Comparison of ENCODE assay signal across 13 cellular contexts in genomic region chr11:122491486-122491885, GRCh38.
DNase-seq lines count a peak whose midpoint lies in the region; ATAC-seq and TF ChIP-seq lines count a peak whose summit lies in the region.
"Had no signal": no experiment of that assay in that cellular context is flagged by ENCODE, and none has a peak within 500 bp of the region (broad histone marks: within the 10 kb centered on the region; RNA-seq: fewer than 3 reads in every experiment).

No MANE protein-coding gene starts in this region.

- no peaks in the 10 kb centered on the region for H3K27me3 Mint-ChIP-seq in nephron (ENCODE audit: low read depth)
- peaks cover 2% of the 10 kb centered on the region for H3K27me3 Mint-ChIP-seq in activated CD8-positive, alpha-beta T cell treated with anti-CD3 and anti-CD28 coated beads, Interleukin-2, amount 10 ng/mL, durations not matched to agents 7 days and 5 days (ENCODE audit: low read depth)

- POLR2A ChIA-PET in activated CD8-positive, alpha-beta T cell treated with anti-CD3 and anti-CD28 coated beads, Interleukin-2, amount 10 ng/mL, durations not matched to agents 7 days and 5 days (lab: Charles Lee), result no interaction called here

- peak overlapping the region in 1 of 3 experiments; percentile 32 for H3K4me3 Mint-ChIP-seq in nephron
- H3K4me3 Mint-ChIP-seq in activated CD8-positive, alpha-beta T cell treated with anti-CD3 and anti-CD28 coated beads, Interleukin-2, amount 10 ng/mL, durations not matched to agents 7 days and 5 days, result no peak overlapping the region

- peaks cover 4% of the 10 kb centered on the region for H3K9me3 Mint-ChIP-seq in nephron
- no peaks in the 10 kb centered on the region for H3K9me3 Mint-ChIP-seq in activated CD8-positive, alpha-beta T cell treated with anti-CD3 and anti-CD28 coated beads, Interleukin-2, amount 10 ng/mL, durations not matched to agents 7 days and 5 days (ENCODE audit: insufficient read depth)

- peak overlapping the region; percentile 73 to 94 (median 81) for H3K27ac Mint-ChIP-seq in nephron
- no peak overlapping the region for H3K27ac Mint-ChIP-seq in activated CD8-positive, alpha-beta T cell treated with anti-CD3 and anti-CD28 coated beads, Interleukin-2, amount 10 ng/mL, durations not matched to agents 7 days and 5 days

- TF ChIP-seq CTCF in nephron (IDR thresholded peaks at IDR 0.05; ENCODE audit: unreplicated experiment in 3 of 3), result no peak

- peaks cover 44% of the 10 kb centered on the region for H3K4me1 Mint-ChIP-seq in nephron
- H3K4me1 Mint-ChIP-seq in activated CD8-positive, alpha-beta T cell treated with anti-CD3 and anti-CD28 coated beads, Interleukin-2, amount 10 ng/mL, durations not matched to agents 7 days and 5 days (ENCODE audit: low read depth), result no peaks in the 10 kb centered on the region

- no peaks in the 10 kb centered on the region for H3K36me3 Mint-ChIP-seq in nephron (ENCODE audit: low read depth)
- H3K36me3 Mint-ChIP-seq in activated CD8-positive, alpha-beta T cell treated with anti-CD3 and anti-CD28 coated beads, Interleukin-2, amount 10 ng/mL, durations not matched to agents 7 days and 5 days (ENCODE audit: low read depth), result no peaks in the 10 kb centered on the region

- peak; percentile 96 for ATAC-seq in esophagus mucosa
- no peak for ATAC-seq in GM19035 (IDR thresholded peaks at IDR 0.05; ENCODE audit: unreplicated experiment)
- ATAC-seq in activated CD8-positive, alpha-beta T cell treated with anti-CD3 and anti-CD28 coated beads, Interleukin-2, amount 10 ng/mL, durations not matched to agents 7 days and 5 days, result no peak
- no peak for ATAC-seq in GM21360 (IDR thresholded peaks at IDR 0.05; ENCODE audit: unreplicated experiment)
- ATAC-seq in GM19467 (IDR thresholded peaks at IDR 0.05; ENCODE audit: unreplicated experiment), result no peak

- CTCF ChIA-PET in activated CD8-positive, alpha-beta T cell treated with anti-CD3 and anti-CD28 coated beads, Interleukin-2, amount 10 ng/mL, durations not matched to agents 7 days and 5 days (lab: Charles Lee), result no interaction called here

- peak; percentile 20 for DNase-seq in CMK (ENCODE audit: low read depth)
- DNase-seq in NCI-H226, result peak; percentile 53
- DNase-seq in activated CD8-positive, alpha-beta T cell treated with anti-CD3 and anti-CD28 coated beads, Interleukin-2, amount 10 ng/mL, durations not matched to agents 7 days and 5 days, result no peak
- DNase-seq: amniotic stem cell, lower lobe of right lung, NCI-H748 treated with DMSO at 0.1 percent for 48 hours, T-helper 2 cell, uterus had no signal
